In genomic region chr3:169774186-169774585, GRCh38 we compare ENCODE assay signal across 1 cellular context.
TF ChIP-seq lines count a peak whose summit lies in the region.

No MANE protein-coding gene starts in this region.

TF ChIP-seq in IMR-90, 13 proteins besides CTCF, POLR2A, EP300 and RAD21 (continued from another document):
- TF ChIP-seq ELK1 (IDR thresholded peaks at IDR 0.05; ENCODE audit: borderline replicate concordance, low read depth, low read length) (no peak), FOS (IDR thresholded peaks at IDR 0.05; ENCODE audit: low read depth, low read length) (no peak), CHD1 (IDR thresholded peaks at IDR 0.05; ENCODE audit: low read depth, low read length) (no peak), MAZ (IDR thresholded peaks at IDR 0.05; ENCODE audit: borderline replicate concordance, low read depth, low read length) (no peak)
